10 cellular contexts compared by ENCODE assay signal in the genomic region with DNA sequence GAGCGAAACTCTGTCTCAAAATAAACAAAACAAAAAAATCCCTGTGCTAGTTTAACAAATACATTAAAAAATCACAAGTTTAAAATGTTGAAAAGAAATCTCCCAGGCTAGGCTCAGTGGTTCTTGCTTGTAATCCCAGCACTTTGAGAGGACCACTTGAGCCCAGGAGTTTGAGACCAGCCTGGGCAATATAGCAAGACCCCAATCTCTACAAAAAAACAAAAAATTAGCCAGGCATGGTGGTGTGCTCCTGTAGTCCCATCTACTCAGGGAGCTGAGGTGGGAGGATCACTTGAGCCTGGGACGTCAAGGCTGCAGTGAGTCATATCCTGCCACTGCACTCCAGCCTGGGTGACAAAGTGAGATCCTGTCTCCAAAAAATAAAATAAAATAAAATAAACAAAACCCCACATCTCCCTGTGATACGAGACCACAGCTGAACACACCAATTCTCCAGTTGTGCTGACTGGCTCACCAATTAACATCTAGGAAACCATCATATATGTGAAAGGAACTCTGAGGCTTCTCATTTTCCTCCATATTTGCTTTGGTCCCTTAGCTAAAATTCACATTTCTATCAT. TPM values are rescaled to one million over a fixed set of nuclear protein-coding genes. Genes with fewer than 3 reads are reported as not detected.
DNase-seq lines count a peak whose midpoint lies in the region; TF ChIP-seq lines count a peak whose summit lies in the region.
"Had no signal": no experiment of that assay in that cellular context is flagged by ENCODE, and none has a peak within 500 bp of the region (broad histone marks: within the 10 kb centered on the region; RNA-seq: fewer than 3 reads in every experiment).

No MANE protein-coding gene starts in this region.

- H3K27ac ChIP-seq in tibial artery = peak overlapping the region in 1 of 2 donors; percentile 13
- no peak overlapping the region for H3K27ac ChIP-seq in Peyer's patch
- H3K27ac ChIP-seq in coronary artery = peak overlapping the region in 1 of 2 donors; percentile 66

- POLR2A ChIA-PET in activated CD4-positive, alpha-beta memory T cell treated with anti-CD3 and anti-CD28 coated beads, Interleukin-2, amount 10 ng/mL, durations not matched to agents 7 days and 5 days (lab: Charles Lee) = interaction anchor here (1.5 kb wide), 1 partner anchor 31 kb away, joined by 3 read pairs; a partner anchor contains a TSS

- H3K27ac Mint-ChIP-seq in activated CD4-positive, alpha-beta memory T cell treated with anti-CD3 and anti-CD28 coated beads, Interleukin-2, amount 10 ng/mL, durations not matched to agents 7 days and 5 days = peak overlapping the region; percentile 80
- H3K27ac Mint-ChIP-seq: memory B cell had no signal

- TF ChIP-seq CTCF in fibroblast of the aortic adventitia (IDR thresholded peaks at IDR 0.05; ENCODE audit: insufficient read depth, low read length) (no peak), tibial artery (IDR thresholded peaks at IDR 0.05) (no peak), Peyer's patch (IDR thresholded peaks at IDR 0.05) (no peak), coronary artery (IDR thresholded peaks at IDR 0.05) (no peak)

- no peak for TF ChIP-seq POLR2A in Peyer's patch (IDR thresholded peaks at IDR 0.05)

- intact Hi-C loops in tibial artery (cut with DNase I; ENCODE audit: low total_unique reads) = no loop called here

- peaks cover 52% of the 10 kb centered on the region for H3K4me1 Mint-ChIP-seq in activated CD4-positive, alpha-beta memory T cell treated with anti-CD3 and anti-CD28 coated beads, Interleukin-2, amount 10 ng/mL, durations not matched to agents 7 days and 5 days

- CTCF ChIA-PET in activated CD4-positive, alpha-beta memory T cell treated with anti-CD3 and anti-CD28 coated beads, Interleukin-2, amount 10 ng/mL, durations not matched to agents 7 days and 5 days (lab: Charles Lee) = no interaction called here

- H3K9me3 Mint-ChIP-seq in activated CD4-positive, alpha-beta memory T cell treated with anti-CD3 and anti-CD28 coated beads, Interleukin-2, amount 10 ng/mL, durations not matched to agents 7 days and 5 days = no peaks in the 10 kb centered on the region

- DNase-seq in stimulated activated CD4-positive, alpha-beta T cell treated with anti-CD3 and anti-CD28 coated beads, Interleukin-1b, Interleukin-23, amount 100 ng/mL, for 48 hours = peak; percentile 25
- DNase-seq in stimulated activated CD4-positive, alpha-beta T cell treated with anti-CD3 and anti-CD28 coated beads, Interleukin-12 subunit alpha, Interleukin-12 subunit beta, amount 100 ng/mL, for 4 hours = no peak
- peak; percentile 40 for DNase-seq in activated CD4-positive, alpha-beta memory T cell treated with anti-CD3 and anti-CD28 coated beads, Interleukin-2, amount 10 ng/mL, durations not matched to agents 7 days and 5 days
- DNase-seq in fibroblast of the aortic adventitia (ENCODE audit: low read depth) = peak; percentile 59
- no peak for DNase-seq in tibial artery
- no peak for DNase-seq in SHP77 (lab: John Stamatoyannopoulos, UW)
- DNase-seq in Peyer's patch = no peak
- DNase-seq in coronary artery (ENCODE audit: low spot score) = no peak
- DNase-seq: NCI-H1417 had no signal

- H3K36me3 Mint-ChIP-seq in activated CD4-positive, alpha-beta memory T cell treated with anti-CD3 and anti-CD28 coated beads, Interleukin-2, amount 10 ng/mL, durations not matched to agents 7 days and 5 days (ENCODE audit: low read depth) = peaks cover 50% of the 10 kb centered on the region

- no peak overlapping the region for H3K4me3 Mint-ChIP-seq in activated CD4-positive, alpha-beta memory T cell treated with anti-CD3 and anti-CD28 coated beads, Interleukin-2, amount 10 ng/mL, durations not matched to agents 7 days and 5 days
- H3K4me3 Mint-ChIP-seq: memory B cell had no signal

- H3K4me1 ChIP-seq in tibial artery (peaks cover 0 to 9% (median 0%) of the 10 kb centered on the region in 4 donors), Peyer's patch (peaks cover 0 to 11% (median 0%) of the 10 kb centered on the region in 4 donors)

- H3K27me3 ChIP-seq in tibial artery = no peaks in the 10 kb centered on the region
- no peaks in the 10 kb centered on the region for H3K27me3 ChIP-seq in Peyer's patch

- H3K4me3 ChIP-seq in fibroblast of the aortic adventitia (ENCODE audit: low read depth, low read length) (no peak overlapping the region), tibial artery (no peak overlapping the region), Peyer's patch (no peak overlapping the region), coronary artery (no peak overlapping the region)

- H3K9me3 ChIP-seq in tibial artery = no peaks in the 10 kb centered on the region
- no peaks in the 10 kb centered on the region for H3K9me3 ChIP-seq in Peyer's patch

- H3K36me3 ChIP-seq in tibial artery (peaks cover 0 to 85% (median 76%) of the 10 kb centered on the region in 3 donors), Peyer's patch (peaks cover 0 to 22% (median 0%) of the 10 kb centered on the region in 3 donors)

- H3K27me3 Mint-ChIP-seq in activated CD4-positive, alpha-beta memory T cell treated with anti-CD3 and anti-CD28 coated beads, Interleukin-2, amount 10 ng/mL, durations not matched to agents 7 days and 5 days = no peaks in the 10 kb centered on the region
- H3K27me3 Mint-ChIP-seq: memory B cell had no signal

RNA-seq across cellular contexts. Expression of a gene that starts 7.3 kb away (rescaled TPM):
- total RNA-seq in activated CD4-positive, alpha-beta memory T cell treated with anti-CD3 and anti-CD28 coated beads, Interleukin-2, amount 10 ng/mL, durations not matched to agents 7 days and 5 days = 100 to 1,000 TPM; 808 to 834 TPM
- total RNA-seq in fibroblast of the aortic adventitia (ENCODE audit: low replicate concordance) = 428 and 1,519 TPM in 2 replicates
- total RNA-seq in Peyer's patch = 100 to 1,000 TPM; 263 to 912 (median 486) TPM

RNA-seq across cellular contexts. Expression of a gene that starts 30.9 kb away (rescaled TPM):
- 1 to 10 TPM; 9.0 to 9.5 TPM for total RNA-seq in activated CD4-positive, alpha-beta memory T cell treated with anti-CD3 and anti-CD28 coated beads, Interleukin-2, amount 10 ng/mL, durations not matched to agents 7 days and 5 days
- total RNA-seq in fibroblast of the aortic adventitia (ENCODE audit: low replicate concordance) = 9.9 TPM in 1 of 2 replicates, not detected in the other
- 1 to 10 TPM in 1 of 4 donors, under 1 TPM in 3; 0.18 to 5.8 (median 0.65) TPM for total RNA-seq in Peyer's patch

RNA-seq across cellular contexts. Expression of a gene that starts 36.0 kb away (rescaled TPM):
- total RNA-seq in activated CD4-positive, alpha-beta memory T cell treated with anti-CD3 and anti-CD28 coated beads, Interleukin-2, amount 10 ng/mL, durations not matched to agents 7 days and 5 days = not detected
- total RNA-seq in fibroblast of the aortic adventitia (ENCODE audit: low replicate concordance) (not detected in 2 replicates), Peyer's patch (not detected)

Comparison
In these comparisons a context has a peak if more than half of its experiments do, and no peak if none do; other contexts are left out.
1. DNase-seq: peak in stimulated activated CD4-positive, alpha-beta T cell treated with anti-CD3 and anti-CD28 coated beads, Interleukin-1b, Interleukin-23, amount 100 ng/mL, for 48 hours (single experiment), activated CD4-positive, alpha-beta memory T cell treated with anti-CD3 and anti-CD28 coated beads, Interleukin-2, amount 10 ng/mL, durations not matched to agents 7 days and 5 days (single experiment) and fibroblast of the aortic adventitia (single experiment); none in stimulated activated CD4-positive, alpha-beta T cell treated with anti-CD3 and anti-CD28 coated beads, Interleukin-12 subunit alpha, Interleukin-12 subunit beta, amount 100 ng/mL, for 4 hours (single experiment), tibial artery (0 of 2), SHP77 (0 of 2), Peyer's patch (0 of 3) and coronary artery (single experiment).